ENCODE assay signal across 21 cellular contexts in the genomic region with DNA sequence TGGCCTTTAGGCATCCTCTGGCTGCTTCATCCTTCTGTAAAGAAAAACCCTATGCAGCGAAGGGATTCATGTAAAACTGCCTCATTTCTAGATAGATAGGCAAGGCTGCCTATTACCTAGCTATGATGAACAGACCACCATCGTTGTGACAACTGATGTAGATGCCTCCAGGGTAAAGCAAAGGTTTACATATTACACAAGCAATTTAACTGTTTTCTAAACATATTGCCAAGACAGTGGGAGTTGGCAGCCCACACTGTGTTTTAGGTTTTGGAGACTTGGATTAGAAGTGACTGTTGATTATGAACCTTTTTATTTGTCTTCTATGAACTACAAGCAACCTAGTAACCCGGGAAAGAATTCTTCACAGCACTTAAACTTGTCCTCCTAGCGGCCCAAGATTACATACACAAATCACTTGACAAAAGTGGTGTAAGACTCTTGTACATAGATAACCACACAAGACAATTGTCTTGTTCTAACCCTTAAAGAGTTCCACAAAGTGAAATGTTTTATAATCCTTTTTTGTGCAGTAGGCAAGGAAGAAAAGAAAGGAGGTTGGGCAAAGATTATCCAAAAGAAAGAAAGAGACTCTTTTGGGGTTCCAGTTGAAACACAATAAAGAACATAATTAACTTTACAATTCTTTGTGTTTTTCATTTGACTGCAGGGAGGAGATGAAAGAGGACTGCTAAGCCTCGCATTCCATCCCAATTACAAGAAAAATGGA.
"Had no signal": no experiment of that assay in that cellular context is flagged by ENCODE, and none has a peak within 500 bp of the region (broad histone marks: within the 10 kb centered on the region; RNA-seq: fewer than 3 reads in every experiment).

No MANE protein-coding gene starts in this region.

- H3K4me3 ChIP-seq: lung, prostate gland, suprapubic skin, vagina had no signal

- H3K27me3 Mint-ChIP-seq: activated CD8-positive, alpha-beta T cell treated with anti-CD3 and anti-CD28 coated beads for 36 hours; activated naive CD8-positive, alpha-beta T cell treated with anti-CD3 and anti-CD28 coated beads, Interleukin-2, amount 10 ng/mL, durations not matched to agents 7 days and 5 days; activated T-cell treated with anti-CD3 and anti-CD28 coated beads, Interleukin-2, amount 50 U/mL, for 24 hours; stimulated activated naive CD8-positive, alpha-beta T cell treated with anti-CD3 and anti-CD28 coated beads, Interleukin-15, Interleukin-2, amounts not matched to agents 100 ng/mL and 50 ng/mL, for 24 hours had no signal

- H3K27me3 ChIP-seq: brain microvascular endothelial cell, suprapubic skin, vagina had no signal

- H3K36me3 Mint-ChIP-seq: activated naive CD8-positive, alpha-beta T cell treated with anti-CD3 and anti-CD28 coated beads, Interleukin-2, amount 10 ng/mL, durations not matched to agents 7 days and 5 days had no signal

- ATAC-seq: activated CD8-positive, alpha-beta T cell treated with anti-CD3 and anti-CD28 coated beads for 36 hours; esophagus mucosa; left lobe of liver; right cardiac atrium had no signal

- H3K27ac ChIP-seq: brain microvascular endothelial cell, prostate gland, suprapubic skin, vagina had no signal

- H3K4me1 Mint-ChIP-seq: activated naive CD8-positive, alpha-beta T cell treated with anti-CD3 and anti-CD28 coated beads, Interleukin-2, amount 10 ng/mL, durations not matched to agents 7 days and 5 days had no signal

- DNase-seq: activated CD4-positive, alpha-beta T cell treated with anti-CD3 and anti-CD28 coated beads for 48 hours; activated CD4-positive, CD25-positive, alpha-beta regulatory T cell; activated CD8-positive, alpha-beta T cell treated with anti-CD3 and anti-CD28 coated beads for 36 hours; activated naive CD4-positive, alpha-beta T cell treated with Interleukin-2 at 50 U/mL for 16 hours; activated naive CD8-positive, alpha-beta T cell treated with anti-CD3 and anti-CD28 coated beads, Interleukin-2, amount 10 ng/mL, durations not matched to agents 7 days and 5 days; activated T-cell treated with anti-CD3 and anti-CD28 coated beads, Interleukin-2, amount 50 U/mL, for 24 hours; brain microvascular endothelial cell; central memory CD4-positive, alpha-beta T cell; hippocampal formation; kidney; right cardiac atrium; stimulated activated CD4-positive, alpha-beta T cell treated with anti-CD3 and anti-CD28 coated beads, Interleukin-2, amount 100 ng/mL, for 24 hours; trophoblast cell had no signal

- H3K36me3 ChIP-seq: prostate gland, suprapubic skin, vagina had no signal

- H3K9me3 Mint-ChIP-seq: activated CD8-positive, alpha-beta T cell treated with anti-CD3 and anti-CD28 coated beads for 36 hours; activated naive CD8-positive, alpha-beta T cell treated with anti-CD3 and anti-CD28 coated beads, Interleukin-2, amount 10 ng/mL, durations not matched to agents 7 days and 5 days; activated T-cell treated with anti-CD3 and anti-CD28 coated beads, Interleukin-2, amount 50 U/mL, for 24 hours; activated T-helper 2 cell treated with anti-CD3 and anti-CD28 coated beads, Interferon-gamma antibody, Interleukin-2, Interleukin-4, amounts not matched to agents 10 μg/mL and 5 μg/mL and 100 μg/mL, durations not matched to agents 14 hours and 24 hours and 36 hours had no signal

- H3K4me3 Mint-ChIP-seq: activated CD8-positive, alpha-beta T cell treated with anti-CD3 and anti-CD28 coated beads for 36 hours; activated naive CD8-positive, alpha-beta T cell treated with anti-CD3 and anti-CD28 coated beads, Interleukin-2, amount 10 ng/mL, durations not matched to agents 7 days and 5 days; activated T-cell treated with anti-CD3 and anti-CD28 coated beads, Interleukin-2, amount 50 U/mL, for 24 hours; stimulated activated naive CD8-positive, alpha-beta T cell treated with anti-CD3 and anti-CD28 coated beads, Interleukin-15, Interleukin-2, amounts not matched to agents 100 ng/mL and 50 ng/mL, for 24 hours had no signal

- H3K4me1 ChIP-seq: prostate gland, vagina had no signal

- H3K9me3 ChIP-seq: prostate gland, suprapubic skin, vagina had no signal

- H3K27ac Mint-ChIP-seq: activated CD8-positive, alpha-beta T cell treated with anti-CD3 and anti-CD28 coated beads for 36 hours; activated naive CD8-positive, alpha-beta T cell treated with anti-CD3 and anti-CD28 coated beads, Interleukin-2, amount 10 ng/mL, durations not matched to agents 7 days and 5 days; activated T-cell treated with anti-CD3 and anti-CD28 coated beads, Interleukin-2, amount 50 U/mL, for 24 hours; activated T-helper 2 cell treated with anti-CD3 and anti-CD28 coated beads, Interferon-gamma antibody, Interleukin-2, Interleukin-4, amounts not matched to agents 10 μg/mL and 5 μg/mL and 100 μg/mL, durations not matched to agents 14 hours and 24 hours and 36 hours; stimulated activated naive CD8-positive, alpha-beta T cell treated with anti-CD3 and anti-CD28 coated beads, Interleukin-15, Interleukin-2, amounts not matched to agents 100 ng/mL and 50 ng/mL, for 24 hours had no signal
